Comparison of ENCODE assay signal across 8 cellular contexts in the genomic region with DNA sequence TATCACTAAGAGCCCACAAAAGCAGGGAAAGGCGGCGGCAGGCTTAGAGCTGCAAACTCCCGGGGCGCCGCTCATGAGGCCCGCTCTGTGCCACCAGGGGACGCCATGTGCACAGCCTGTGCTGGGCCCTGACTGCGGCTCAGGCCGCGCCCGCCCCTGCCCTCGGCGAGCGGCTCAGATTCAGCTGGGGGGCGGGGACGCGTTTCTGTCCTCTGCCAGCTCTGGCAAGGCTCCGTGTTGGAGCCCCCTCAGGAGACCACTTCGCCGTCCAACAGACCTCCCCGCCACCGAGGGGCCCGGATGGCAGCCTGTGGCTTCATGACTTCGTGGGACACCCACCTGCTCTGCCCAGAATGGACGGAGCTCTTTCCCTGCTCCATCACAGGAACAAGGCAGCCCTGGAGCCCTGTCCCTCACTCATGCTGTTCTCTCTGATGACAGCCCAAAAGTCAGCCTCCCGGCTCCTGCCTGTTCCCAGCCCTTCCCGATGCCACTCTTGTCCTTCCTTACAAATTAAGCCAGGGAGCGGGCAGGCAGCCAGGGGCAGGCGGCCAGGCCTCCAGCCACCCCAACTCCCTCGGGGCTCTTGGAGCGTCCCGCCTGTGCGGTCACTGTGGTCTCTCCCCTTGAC.
DNase-seq lines count a peak whose midpoint lies in the region; ATAC-seq and TF ChIP-seq lines count a peak whose summit lies in the region.

No MANE protein-coding gene starts in this region.

- H3K27me3 Mint-ChIP-seq in CD4-positive, alpha-beta T cell = no peaks in the 10 kb centered on the region

- H3K27ac Mint-ChIP-seq in CD4-positive, alpha-beta T cell = no peak overlapping the region

- no peaks in the 10 kb centered on the region for H3K9me3 Mint-ChIP-seq in CD4-positive, alpha-beta T cell

- peak; percentile 79 for TF ChIP-seq CTCF in CD4-positive, alpha-beta T cell (IDR thresholded peaks at IDR 0.05)
- TF ChIP-seq CTCF in epithelial cell of esophagus (IDR thresholded peaks at IDR 0.05; ENCODE audit: insufficient read depth, low read depth, low read length, missing control alignments) = peak; percentile 80

- peak overlapping the region; percentile 21 for H3K4me3 ChIP-seq in epithelial cell of esophagus (ENCODE audit: low read length)

- CTCF ChIA-PET in CD4-positive, alpha-beta T cell (lab: Charles Lee) = interaction anchor here (0.6 to 2.0 kb wide), 50 partner anchors 9 to 367 kb away, joined by 3 to 47 read pairs (median 4); a partner anchor contains a TSS

- ATAC-seq in CD4-positive, alpha-beta T cell (ENCODE audit: poor library complexity) = peak; percentile 99
- ATAC-seq in GM19395 (IDR thresholded peaks at IDR 0.05; ENCODE audit: unreplicated experiment) = peak; percentile 84
- peak; percentile 49 for ATAC-seq in HG03558 (IDR thresholded peaks at IDR 0.05; ENCODE audit: extremely low read depth, unreplicated experiment)

- no peaks in the 10 kb centered on the region for H3K9me3 ChIP-seq in CD4-positive, alpha-beta T cell (ENCODE audit: control insufficient read depth, low read length)

- H3K27me3 ChIP-seq in CD4-positive, alpha-beta T cell (ENCODE audit: control insufficient read depth, insufficient read depth, low read length) = no peaks in the 10 kb centered on the region

- no peak overlapping the region for H3K27ac ChIP-seq in CD4-positive, alpha-beta T cell (ENCODE audit: low read depth, low read length)

- DNase-seq in CD4-positive, alpha-beta T cell = peak; percentile 65 to 83 (median 74)
- DNase-seq in NOMO-1 (lab: John Stamatoyannopoulos, UW; ENCODE audit: unreplicated experiment in 2 of 2) (peak; percentile 74 to 79), epithelial cell of esophagus (ENCODE audit: low read depth) (peak; percentile 73), mucosa of gallbladder (ENCODE audit: low spot score) (peak; percentile 84)
- peak; percentile 87 for DNase-seq in activated CD8-positive, alpha-beta memory T cell treated with anti-CD3 and anti-CD28 coated beads, Interleukin-2, amount 50 U/mL, for 4 hours
- DNase-seq in stimulated activated CD8-positive, alpha-beta memory T cell treated with anti-CD3 and anti-CD28 coated beads, Interleukin-4, amount 100 ng/mL, for 4 hours (ENCODE audit: low read depth in 2 of 2, low spot score in 1 of 2) = peak; percentile 64 to 65

- no peaks in the 10 kb centered on the region for H3K36me3 Mint-ChIP-seq in CD4-positive, alpha-beta T cell (ENCODE audit: low read depth)

- intact Hi-C loops in CD4-positive, alpha-beta T cell (cut with DNase I, micrococcal nuclease) = loop anchor here (1.0 to 5.0 kb wide), 11 partner anchors 60 to 317 kb away; a partner anchor contains a TSS

- no peak overlapping the region for H3K4me3 Mint-ChIP-seq in CD4-positive, alpha-beta T cell

- POLR2A ChIA-PET in CD4-positive, alpha-beta T cell (lab: Charles Lee) = interaction anchor here (0.7 to 1.6 kb wide), 4 partner anchors 178 to 187 kb away, joined by 3 to 23 read pairs (median 4); a partner anchor contains a TSS

- no peaks in the 10 kb centered on the region for H3K4me1 Mint-ChIP-seq in CD4-positive, alpha-beta T cell (ENCODE audit: low read depth)

Comparison
In these comparisons a context has a peak if more than half of its experiments do, and no peak if none do; other contexts are left out.
1. ATAC-seq: peak in every context shown above with its lines; median percentile 99 in CD4-positive, alpha-beta T cell; 84 in GM19395; 49 in HG03558.